In genomic region chrX:40420899-40421729, GRCh38 we compare ENCODE assay signal across 11 cellular contexts.
DNase-seq lines count a peak whose midpoint lies in the region; ATAC-seq lines count a peak whose summit lies in the region.
"Had no signal": no experiment of that assay in that cellular context is flagged by ENCODE, and none has a peak within 500 bp of the region (broad histone marks: within the 10 kb centered on the region; RNA-seq: fewer than 3 reads in every experiment).

No MANE protein-coding gene starts in this region.

- DNase-seq in cerebellar cortex (ENCODE audit: low spot score) (peak; percentile 68), putamen (ENCODE audit: low spot score) (peak; percentile 86), NOMO-1 treated with DMSO at 0.1 percent for 48 hours (lab: John Stamatoyannopoulos, UW; ENCODE audit: unreplicated experiment) (no peak), RPMI8226 (no peak)
- DNase-seq: activated naive CD4-positive, alpha-beta T cell treated with anti-CD3 and anti-CD28 coated beads, Interleukin-2, amount 10 ng/mL, durations not matched to agents 7 days and 5 days; HFFc6; NCI-H187; T-helper 17 cell had no signal

- ATAC-seq in GM18907 (IDR thresholded peaks at IDR 0.05; ENCODE audit: unreplicated experiment) (peak; percentile 63), HG03442 (IDR thresholded peaks at IDR 0.05; ENCODE audit: unreplicated experiment) (peak; percentile 71), HG03135 (IDR thresholded peaks at IDR 0.05; ENCODE audit: unreplicated experiment) (no peak)
- ATAC-seq: T-helper 17 cell had no signal

Comparison
In these comparisons a context has a peak if more than half of its experiments do, and no peak if none do; other contexts are left out.
1. DNase-seq: peak in cerebellar cortex (single experiment) and putamen (single experiment); none in NOMO-1 treated with DMSO at 0.1 percent for 48 hours (single experiment) and RPMI8226 (single experiment).